Comparison of ENCODE assay signal across 11 cellular contexts in the genomic region with DNA sequence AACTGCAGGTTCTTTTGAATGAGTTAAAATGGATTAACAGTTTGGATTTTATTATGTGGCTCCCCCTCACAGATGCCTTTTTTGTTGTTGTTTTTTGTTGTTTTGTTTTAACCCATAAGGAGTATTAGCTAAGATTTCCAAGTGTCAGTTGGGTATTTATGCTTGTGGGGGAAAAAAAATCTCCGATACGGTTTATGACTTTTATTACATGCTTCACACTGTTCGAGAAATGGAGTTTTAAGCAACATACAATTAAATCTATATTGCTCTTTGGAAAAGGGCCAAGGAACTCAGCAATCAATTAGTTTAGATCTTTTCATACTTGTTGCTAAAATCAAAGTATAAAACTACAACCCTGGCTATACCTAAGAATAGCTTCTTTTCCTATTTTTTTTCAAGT. TPM values are rescaled to one million over a fixed set of nuclear protein-coding genes. Genes with fewer than 3 reads are reported as not detected.
A peak's percentile ranks its signal among the peaks of the same experiment; 100 is the strongest.
DNase-seq lines count a peak whose midpoint lies in the region; ATAC-seq and TF ChIP-seq lines count a peak whose summit lies in the region.
"Had no signal": no experiment of that assay in that cellular context is flagged by ENCODE, and none has a peak within 500 bp of the region (broad histone marks: within the 10 kb centered on the region; RNA-seq: fewer than 3 reads in every experiment).

No MANE protein-coding gene starts in this region.

- no TSS peak for BruUV-seq in Caco-2 (replicated peaks; lab: Mats Ljungman, UMichigan)

- intact Hi-C loops in Caco-2 (cut with micrococcal nuclease; ENCODE audit: unreplicated experiment), result no loop called here
- intact Hi-C loops in activated CD8-positive, alpha-beta T cell treated with anti-CD3 and anti-CD28 coated beads for 36 hours (cut with micrococcal nuclease), result no loop called here

- H3K9ac ChIP-seq in adipocyte (ENCODE audit: low read length) (peak overlapping the region; percentile 99), rectal smooth muscle tissue (ENCODE audit: low read length) (no peak overlapping the region)

- CTCF ChIA-PET in Caco-2 (lab: Charles Lee), result no interaction called here
- CTCF ChIA-PET in activated CD8-positive, alpha-beta T cell treated with anti-CD3 and anti-CD28 coated beads for 36 hours (lab: Charles Lee), result interaction anchor here (1.8 kb wide), 1 partner anchor 16 kb away, joined by 4 read pairs; a partner anchor contains a TSS

- ATAC-seq in stimulated activated naive CD8-positive, alpha-beta T cell treated with anti-CD3 and anti-CD28 coated beads, Interleukin-15, Interleukin-2, amounts not matched to agents 100 U/mL and 50 U/mL, for 24 hours, result no peak
- ATAC-seq in GM21529 (IDR thresholded peaks at IDR 0.05; ENCODE audit: unreplicated experiment), result no peak
- no peak for ATAC-seq in activated CD8-positive, alpha-beta T cell treated with anti-CD3 and anti-CD28 coated beads for 36 hours
- ATAC-seq: activated naive CD8-positive, alpha-beta T cell treated with anti-CD3 and anti-CD28 coated beads, Interleukin-2, amount 50 U/mL, for 24 hours; T-cell had no signal

- H3K4me3 ChIP-seq in Caco-2 (ENCODE audit: low read depth, low read length), result no peak overlapping the region
- peak overlapping the region; percentile 85 for H3K4me3 ChIP-seq in adipocyte (ENCODE audit: low read length)
- H3K4me3 ChIP-seq in fibroblast of the aortic adventitia (ENCODE audit: low read depth, low read length), result peak overlapping the region; percentile 67
- peak overlapping the region; percentile 71 for H3K4me3 ChIP-seq in rectal smooth muscle tissue (ENCODE audit: low read length)
- no peak overlapping the region for H3K4me3 ChIP-seq in MG63

- H3K27me3 Mint-ChIP-seq in Caco-2 (ENCODE audit: insufficient read depth, unreplicated experiment), result no peaks in the 10 kb centered on the region
- peaks cover 95% of the 10 kb centered on the region for H3K27me3 Mint-ChIP-seq in activated CD8-positive, alpha-beta T cell treated with anti-CD3 and anti-CD28 coated beads for 36 hours

- peak overlapping the region; percentile 76 for H3K27ac ChIP-seq in rectal smooth muscle tissue (ENCODE audit: low read depth, low read length)

- no peaks in the 10 kb centered on the region; the same call in 1 of the 2 replicates for H3K4me1 ChIP-seq in Caco-2
- H3K4me1 ChIP-seq in adipocyte (ENCODE audit: control insufficient read depth, insufficient read depth, low read length), result peaks cover 62% of the 10 kb centered on the region
- H3K4me1 ChIP-seq in rectal smooth muscle tissue (ENCODE audit: control insufficient read depth, insufficient read depth, low read length), result peaks cover 13% of the 10 kb centered on the region

- no peaks in the 10 kb centered on the region for H3K36me3 ChIP-seq in Caco-2 (ENCODE audit: control insufficient read depth, insufficient read depth, low read length)
- H3K36me3 ChIP-seq in adipocyte (ENCODE audit: control insufficient read depth, insufficient read depth, low read length, severe bottlenecking), result peaks cover 26% of the 10 kb centered on the region
- peaks cover 6% of the 10 kb centered on the region for H3K36me3 ChIP-seq in rectal smooth muscle tissue (ENCODE audit: control insufficient read depth, insufficient read depth, low read length)
- peaks cover 33% of the 10 kb centered on the region for H3K36me3 ChIP-seq in MG63
- H3K36me3 ChIP-seq: HAP-1 had no signal

- TF ChIP-seq CTCF in Caco-2 (IDR thresholded peaks at IDR 0.05; ENCODE audit: insufficient read depth in 1 of 2, low read depth in 1 of 2, low read length in 1 of 2, severe bottlenecking in 1 of 2, unreplicated experiment in 1 of 2) (no peak), fibroblast of the aortic adventitia (IDR thresholded peaks at IDR 0.05; ENCODE audit: insufficient read depth, low read length) (no peak)
- no peak for TF ChIP-seq CTCF in activated CD8-positive, alpha-beta T cell treated with anti-CD3 and anti-CD28 coated beads for 36 hours (IDR thresholded peaks at IDR 0.05)

- peak overlapping the region; percentile 75 for H3K27ac Mint-ChIP-seq in Caco-2 (ENCODE audit: unreplicated experiment)
- no peak overlapping the region for H3K27ac Mint-ChIP-seq in activated CD8-positive, alpha-beta T cell treated with anti-CD3 and anti-CD28 coated beads for 36 hours
- H3K27ac Mint-ChIP-seq: activated naive CD8-positive, alpha-beta T cell treated with anti-CD3 and anti-CD28 coated beads, Interleukin-2, amount 50 U/mL, for 24 hours; T-cell had no signal

- DNase-seq in Caco-2 (no peak), adipocyte (ENCODE audit: low read depth) (no peak), fibroblast of the aortic adventitia (ENCODE audit: low read depth) (no peak), MG63 (no peak)
- DNase-seq in stimulated activated naive CD8-positive, alpha-beta T cell treated with anti-CD3 and anti-CD28 coated beads, Interleukin-15, Interleukin-2, amounts not matched to agents 100 U/mL and 50 U/mL, for 24 hours, result no peak
- no peak for DNase-seq in activated CD8-positive, alpha-beta T cell treated with anti-CD3 and anti-CD28 coated beads for 36 hours
- DNase-seq: activated naive CD8-positive, alpha-beta T cell treated with anti-CD3 and anti-CD28 coated beads, Interleukin-2, amount 50 U/mL, for 24 hours; T-cell had no signal

- POLR2A ChIA-PET in Caco-2 (lab: Charles Lee), result no interaction called here
- POLR2A ChIA-PET in activated CD8-positive, alpha-beta T cell treated with anti-CD3 and anti-CD28 coated beads for 36 hours (lab: Charles Lee), result no interaction called here

- H3K4me1 Mint-ChIP-seq in Caco-2 (ENCODE audit: low read depth, unreplicated experiment), result peaks cover 22% of the 10 kb centered on the region
- peaks cover 1% of the 10 kb centered on the region for H3K4me1 Mint-ChIP-seq in activated CD8-positive, alpha-beta T cell treated with anti-CD3 and anti-CD28 coated beads for 36 hours (ENCODE audit: low read depth)

- no peaks in the 10 kb centered on the region for H3K27me3 ChIP-seq in Caco-2 (replicated peaks; ENCODE audit: control insufficient read depth, insufficient read depth, low read length)
- no peaks in the 10 kb centered on the region for H3K27me3 ChIP-seq in adipocyte (replicated peaks; ENCODE audit: control insufficient read depth, insufficient read depth, low read length)
- no peaks in the 10 kb centered on the region for H3K27me3 ChIP-seq in rectal smooth muscle tissue (ENCODE audit: control insufficient read depth, insufficient read depth, low read length)
- no peaks in the 10 kb centered on the region for H3K27me3 ChIP-seq in MG63

- no peaks in the 10 kb centered on the region for H3K9me3 Mint-ChIP-seq in Caco-2 (ENCODE audit: unreplicated experiment)
- no peaks in the 10 kb centered on the region for H3K9me3 Mint-ChIP-seq in activated CD8-positive, alpha-beta T cell treated with anti-CD3 and anti-CD28 coated beads for 36 hours
- H3K9me3 Mint-ChIP-seq: activated naive CD8-positive, alpha-beta T cell treated with anti-CD3 and anti-CD28 coated beads, Interleukin-2, amount 50 U/mL, for 24 hours had no signal

- H3K9me3 ChIP-seq in Caco-2 (no peaks in the 10 kb centered on the region), adipocyte (ENCODE audit: control insufficient read depth, low read length) (no peaks in the 10 kb centered on the region), MG63 (no peaks in the 10 kb centered on the region)
- H3K9me3 ChIP-seq: HAP-1 had no signal

- no peak overlapping the region for H3K4me3 Mint-ChIP-seq in Caco-2 (ENCODE audit: unreplicated experiment)
- H3K4me3 Mint-ChIP-seq in activated CD8-positive, alpha-beta T cell treated with anti-CD3 and anti-CD28 coated beads for 36 hours, result no peak overlapping the region
- H3K4me3 Mint-ChIP-seq: activated naive CD8-positive, alpha-beta T cell treated with anti-CD3 and anti-CD28 coated beads, Interleukin-2, amount 50 U/mL, for 24 hours had no signal

- H3K36me3 Mint-ChIP-seq in Caco-2 (ENCODE audit: insufficient read depth, unreplicated experiment), result peaks cover 100% of the 10 kb centered on the region
- peaks cover 2% of the 10 kb centered on the region for H3K36me3 Mint-ChIP-seq in activated CD8-positive, alpha-beta T cell treated with anti-CD3 and anti-CD28 coated beads for 36 hours (ENCODE audit: low read depth)
- H3K36me3 Mint-ChIP-seq: T-cell had no signal

RNA-seq across cellular contexts. Expression of a gene that starts 15.9 kb away (rescaled TPM):
- total RNA-seq in Caco-2 (2022) (134 and 140 TPM in 2 replicates), fibroblast of the aortic adventitia (ENCODE audit: low replicate concordance) (15.5 and 20.2 TPM in 2 replicates)
- total RNA-seq in activated CD8-positive, alpha-beta T cell treated with anti-CD3 and anti-CD28 coated beads for 36 hours, result not detected
- 1.3 and 1.9 TPM in 2 replicates for total RNA-seq in MG63 (2014; rRNA removed; shearing (Covaris generic); ENCODE audit: low replicate concordance)

Comparison
In these comparisons a context has a peak if more than half of its experiments do, and no peak if none do; other contexts are left out.
1. H3K4me3 ChIP-seq: peak in adipocyte (single experiment), fibroblast of the aortic adventitia (single experiment) and rectal smooth muscle tissue (single experiment); none in Caco-2 (single experiment) and MG63 (single experiment).